12 cellular contexts compared by ENCODE assay signal in genomic region chr9:92737611-92738299, GRCh38. TPM values are rescaled to one million over a fixed set of nuclear protein-coding genes. Genes with fewer than 3 reads are reported as not detected.
DNase-seq lines count a peak whose midpoint lies in the region; ATAC-seq and TF ChIP-seq lines count a peak whose summit lies in the region.
"Had no signal": no experiment of that assay in that cellular context is flagged by ENCODE, and none has a peak within 500 bp of the region (broad histone marks: within the 10 kb centered on the region; RNA-seq: fewer than 3 reads in every experiment).

No MANE protein-coding gene starts in this region.

- H3K36me3 ChIP-seq in mammary epithelial cell (ENCODE audit: insufficient read depth, low read length), result no peaks in the 10 kb centered on the region
- no peaks in the 10 kb centered on the region for H3K36me3 ChIP-seq in tibial artery
- H3K36me3 ChIP-seq: adrenal gland had no signal

- H3K4me3 ChIP-seq in mammary epithelial cell (replicated peaks in 1 of 3; ENCODE audit: insufficient read depth in 1 of 3, low read depth in 2 of 3, low read length in 3 of 3) (no peak overlapping the region), tibial artery (no peak overlapping the region)
- H3K4me3 ChIP-seq: adrenal gland had no signal

- ATAC-seq in left ventricle myocardium superior (no peak), memory B cell (ENCODE audit: low read depth) (no peak), GM21723 (IDR thresholded peaks at IDR 0.05; ENCODE audit: unreplicated experiment) (no peak)

- in situ Hi-C loops in mammary epithelial cell (cut with MboI; ENCODE audit: low sequenced_read_pairs in 2 of 2), result no loop called here
- in situ Hi-C loops in KBM-7 (cut with MboI; ENCODE audit: low pct_unique_long_range_greater_than_20kb, low sequenced_read_pairs), result no loop called here

- peak overlapping the region; percentile 31 for H3K9ac ChIP-seq in mammary epithelial cell (ENCODE audit: insufficient read depth, low read length)

- DNase-seq in cardiac septum (ENCODE audit: low spot score), result peak; percentile 73
- no peak for DNase-seq in left ventricle myocardium superior
- no peak for DNase-seq in mammary epithelial cell
- no peak for DNase-seq in memory B cell (ENCODE audit: low spot score in 2 of 2)
- peak; percentile 17 to 54 for DNase-seq in tibial artery
- no peak for DNase-seq in central memory CD4-positive, alpha-beta T cell
- DNase-seq in KBM-7, result no peak
- DNase-seq: adrenal gland, DMS53, foreskin fibroblast, NCI-H1048 had no signal

- H3K27ac Mint-ChIP-seq in memory B cell, result peak overlapping the region; percentile 87

- intact Hi-C loops in cardiac septum (cut with DNase I) (no loop called here), left ventricle myocardium superior (cut with micrococcal nuclease) (no loop called here), mammary epithelial cell (cut with micrococcal nuclease) (loop anchor here (2.0 kb wide), 1 partner anchor 15 kb away; no protein-coding TSS in a partner anchor), tibial artery (cut with DNase I; ENCODE audit: low total_unique reads) (no loop called here)

- no peak overlapping the region for H3K4me3 Mint-ChIP-seq in memory B cell

- dilution Hi-C loops in mammary epithelial cell (cut with HindIII; ENCODE audit: low sequenced_read_pairs), result no loop called here

- H3K4me2 ChIP-seq in mammary epithelial cell (ENCODE audit: insufficient read depth, low read depth, low read length), result peak overlapping the region; percentile 63

- peaks cover 2% of the 10 kb centered on the region for H4K20me1 ChIP-seq in mammary epithelial cell (ENCODE audit: insufficient read depth, low read length)

- peak overlapping the region; percentile 73 for H3K27ac ChIP-seq in mammary epithelial cell (ENCODE audit: insufficient read depth, low read depth, low read length)
- H3K27ac ChIP-seq in tibial artery, result no peak overlapping the region
- H3K27ac ChIP-seq: adrenal gland had no signal

- WGBS in mammary epithelial cell (ENCODE audit: low coverage, missing lambda C conversion rate), result 81% methylated on average over 13 of the region's 13 CpGs

- H3K27me3 Mint-ChIP-seq in memory B cell, result no peaks in the 10 kb centered on the region

- H3K4me1 ChIP-seq in mammary epithelial cell (ENCODE audit: insufficient read depth, low read length), result peaks cover 63% of the 10 kb centered on the region
- H3K4me1 ChIP-seq in tibial artery, result peaks cover 0 to 59% (median 42%) of the 10 kb centered on the region in 4 donors

- H3K79me2 ChIP-seq in mammary epithelial cell (ENCODE audit: insufficient read depth, low read length), result peaks cover 96% of the 10 kb centered on the region

- CTCF ChIA-PET in mammary epithelial cell (lab: Charles Lee; ENCODE audit: low non-redundant PET), result interaction anchor here (0.7 kb wide), 1 partner anchor 358 kb away, joined by 7 read pairs; no protein-coding TSS in a partner anchor

- peaks cover 1% of the 10 kb centered on the region for H3K36me3 Mint-ChIP-seq in memory B cell

- peaks cover 66% of the 10 kb centered on the region for H3K4me1 Mint-ChIP-seq in memory B cell

- H3K27me3 ChIP-seq in mammary epithelial cell (ENCODE audit: insufficient read depth, low read length) (no peaks in the 10 kb centered on the region), tibial artery (no peaks in the 10 kb centered on the region)
- H3K27me3 ChIP-seq: adrenal gland had no signal

- H3K9me3 ChIP-seq in mammary epithelial cell (replicated peaks; ENCODE audit: insufficient read depth, low read length), result no peaks in the 10 kb centered on the region
- no peaks in the 10 kb centered on the region for H3K9me3 ChIP-seq in tibial artery
- H3K9me3 ChIP-seq: adrenal gland had no signal

- no peaks in the 10 kb centered on the region for H3K9me3 Mint-ChIP-seq in memory B cell

- H2AFZ ChIP-seq in mammary epithelial cell (ENCODE audit: low read depth, low read length), result no peak overlapping the region

- TF ChIP-seq CTCF in mammary epithelial cell (conservative IDR thresholded peaks at IDR 0.05 in 1 of 2, IDR thresholded peaks at IDR 0.05 in 1 of 2; ENCODE audit: extremely low read depth in 1 of 2, insufficient read depth in 1 of 2, low read depth in 1 of 2, low read length in 2 of 2) (no peak), tibial artery (IDR thresholded peaks at IDR 0.05) (no peak)

- BruUV-seq in mammary epithelial cell (replicated peaks; lab: Mats Ljungman, UMichigan), result no TSS peak

RNA-seq across cellular contexts. Expression of gene BICD2, which starts 26.9 kb away (rescaled TPM):
- total RNA-seq in cardiac septum, result 39.5 TPM
- 39.2 TPM for total RNA-seq in left ventricle myocardium superior
- 10 to 100 TPM; 57.6 to 98.9 TPM for total RNA-seq in mammary epithelial cell
- polyA plus RNA-seq in mammary epithelial cell, result 15.2 TPM
- 26.5 TPM for polyA minus RNA-seq in mammary epithelial cell

Comparison
In these comparisons a context has a peak if more than half of its experiments do, and no peak if none do; other contexts are left out.
1. DNase-seq: peak in cardiac septum (single experiment) and tibial artery (2 of 2); none in left ventricle myocardium superior (single experiment), mammary epithelial cell (single experiment), memory B cell (0 of 2), central memory CD4-positive, alpha-beta T cell (single experiment) and KBM-7 (single experiment).